ENCODE assay signal across 8 cellular contexts in genomic region chr10:118046491-118047362, GRCh38. TPM values are rescaled to one million over a fixed set of nuclear protein-coding genes. Genes with fewer than 3 reads are reported as not detected.
DNase-seq lines count a peak whose midpoint lies in the region; ATAC-seq lines count a peak whose summit lies in the region.

Gene RAB11FIP2 (minus strand): TSS chr10:118046941. CDS start chr10:118046163, 778 bp downstream.

- peak; percentile 94 for ATAC-seq in GM21390 (IDR thresholded peaks at IDR 0.05; ENCODE audit: unreplicated experiment)

- DNase-seq in DMS 273 (lab: John Stamatoyannopoulos, UW; ENCODE audit: unreplicated experiment), result peak; percentile 96
- DNase-seq in HUDEP-2 (lab: John Stamatoyannopoulos, UW; ENCODE audit: unreplicated experiment in 76 of 76), result peak; percentile 4 to 93 (median 84)
- peak; percentile 77 for DNase-seq in NT2/D1 (ENCODE audit: low read depth, low spot score)
- peak; percentile 92 for DNase-seq in activated T-cell treated with anti-CD3 and anti-CD28 coated beads for 24 hours (ENCODE audit: low read depth)
- DNase-seq in epithelial cell of prostate (ENCODE audit: low read depth, low spot score), result peak; percentile 29
- peak; percentile 98 for DNase-seq in mucosa of gallbladder (ENCODE audit: low spot score)
- DNase-seq in stimulated activated CD8-positive, alpha-beta memory T cell treated with anti-CD3 and anti-CD28 coated beads, Interleukin-4, amount 100 ng/mL, for 24 hours (ENCODE audit: low read depth), result peak; percentile 94

- no peaks in the 10 kb centered on the region for H3K27me3 ChIP-seq in NT2/D1 (ENCODE audit: insufficient read depth, insufficient read length)

- H3K4me3 ChIP-seq in NT2/D1 (ENCODE audit: insufficient read length, low read depth), result peak within 1 kb of the TSS; percentile 77

- peak within 1 kb of the TSS; percentile 87 for H3K9ac ChIP-seq in NT2/D1 (ENCODE audit: insufficient read length, low read depth)

- peak within 1 kb of the TSS; percentile 84 for H3K27ac ChIP-seq in epithelial cell of prostate

- H3K9me3 ChIP-seq in NT2/D1 (ENCODE audit: insufficient read depth, low read length), result no peaks in the 10 kb centered on the region

- H3K4me1 ChIP-seq in NT2/D1 (ENCODE audit: insufficient read depth, insufficient read length), result no peaks in the 10 kb centered on the region

- H3K36me3 ChIP-seq in NT2/D1 (ENCODE audit: insufficient read depth, insufficient read length, low read length), result no peaks in the 10 kb centered on the region

RNA-seq across cellular contexts. Expression of gene RAB11FIP2, which starts in this region (rescaled TPM):
- total RNA-seq in mucosa of gallbladder, result 49.9 TPM

Comparison
In these comparisons a context has a peak if more than half of its experiments do, and no peak if none do; other contexts are left out.
1. Peak in every context shown above with its lines: DNase-seq, ATAC-seq, H3K4me3 ChIP-seq and H3K27ac ChIP-seq.
2. DNase-seq: peak in every context shown above with its lines; median percentile 98 in mucosa of gallbladder; 96 in DMS 273; 94 in stimulated activated CD8-positive, alpha-beta memory T cell treated with anti-CD3 and anti-CD28 coated beads, Interleukin-4, amount 100 ng/mL, for 24 hours; 92 in activated T-cell treated with anti-CD3 and anti-CD28 coated beads for 24 hours; 84 in HUDEP-2; 77 in NT2/D1; 29 in epithelial cell of prostate.